ENCODE assay signal across 13 cellular contexts in genomic region chr2:62137431-62137830, GRCh38. TPM values are rescaled to one million over a fixed set of nuclear protein-coding genes. Genes with fewer than 3 reads are reported as not detected.
DNase-seq lines count a peak whose midpoint lies in the region; ATAC-seq and TF ChIP-seq lines count a peak whose summit lies in the region.
"Had no signal": no experiment of that assay in that cellular context is flagged by ENCODE, and none has a peak within 500 bp of the region (broad histone marks: within the 10 kb centered on the region; RNA-seq: fewer than 3 reads in every experiment).

No MANE protein-coding gene starts in this region.

- peak; percentile 31 for DNase-seq in AG10803 (ENCODE audit: low read depth)
- peak; percentile 41 for DNase-seq in EH (ENCODE audit: low read depth)
- DNase-seq in choroid plexus epithelial cell (ENCODE audit: low read depth): peak; percentile 19
- DNase-seq in mesenchymal stem cell: peak; percentile 28
- no peak for DNase-seq in iPS-NIHi7 (ENCODE audit: extremely low spot score)
- no peak for DNase-seq in midbrain (lab: John Stamatoyannopoulos, UW)
- DNase-seq: CD4-positive, alpha-beta memory T cell; MV-4-11; NCI-H1436; NCI-H2029 treated with DMSO at 0.1 percent for 48 hours; NCI-H226; NCI-H526 treated with DMSO at 0.1 percent for 48 hours had no signal

- H3K4me2 ChIP-seq in mesenchymal stem cell (ENCODE audit: low read length, poor library complexity, severe bottlenecking): no peak overlapping the region

- no peak overlapping the region for H3K18ac ChIP-seq in mesenchymal stem cell (ENCODE audit: low read depth in 1 of 2, low read length in 2 of 2)

- H3K23ac ChIP-seq in mesenchymal stem cell (ENCODE audit: low read length in 2 of 2): no peak overlapping the region

- H4K8ac ChIP-seq in mesenchymal stem cell (ENCODE audit: low read length): no peak overlapping the region

- TF ChIP-seq CTCF in AG10803 (conservative IDR thresholded peaks at IDR 0.05; ENCODE audit: low read length) (no peak), choroid plexus epithelial cell (conservative IDR thresholded peaks at IDR 0.05; ENCODE audit: low read depth, low read length) (no peak)

- H2BK12ac ChIP-seq in mesenchymal stem cell (ENCODE audit: low read length in 2 of 2): no peak overlapping the region

- WGBS in mesenchymal stem cell: 88% methylated on average over 1 of the region's 1 CpG

- H3K36me3 ChIP-seq in mesenchymal stem cell (ENCODE audit: control insufficient read depth in 1 of 2, insufficient read depth in 2 of 2, low read depth in 1 of 2, low read length in 2 of 2): peaks cover 0 to 3% of the 10 kb centered on the region in 2 experiments

- H3K4me1 ChIP-seq in mesenchymal stem cell (ENCODE audit: control insufficient read depth, insufficient read depth, low read depth, low read length): no peaks in the 10 kb centered on the region

- no peak overlapping the region for H3K4ac ChIP-seq in mesenchymal stem cell (ENCODE audit: low read depth in 1 of 2, low read length in 2 of 2)

- H2AFZ ChIP-seq in mesenchymal stem cell (ENCODE audit: low read depth, low read length): no peak overlapping the region

- no peak overlapping the region for H2BK5ac ChIP-seq in mesenchymal stem cell (ENCODE audit: low read depth, low read length, poor library complexity, severe bottlenecking)

- H2AK5ac ChIP-seq in mesenchymal stem cell (ENCODE audit: low read length, severe bottlenecking): no peak overlapping the region

- H3K9me3 ChIP-seq in mesenchymal stem cell (ENCODE audit: control insufficient read depth, low read length): no peaks in the 10 kb centered on the region

- H3K4me3 ChIP-seq in AG10803 (ENCODE audit: low read length) (no peak overlapping the region), choroid plexus epithelial cell (ENCODE audit: low read depth, low read length) (no peak overlapping the region), mesenchymal stem cell (ENCODE audit: insufficient read depth in 1 of 2, low read depth in 1 of 2, low read length in 2 of 2) (no peak overlapping the region)

- H3K9ac ChIP-seq in mesenchymal stem cell (ENCODE audit: low read length): no peak overlapping the region

- ATAC-seq in GM18873 (IDR thresholded peaks at IDR 0.05; ENCODE audit: low FRiP score, unreplicated experiment): no peak

- no peak overlapping the region for H3K27ac ChIP-seq in mesenchymal stem cell (ENCODE audit: low read length, poor library complexity, severe bottlenecking)

- H3K79me1 ChIP-seq in mesenchymal stem cell (replicated peaks; ENCODE audit: low read length, poor library complexity, severe bottlenecking): no peaks in the 10 kb centered on the region

- no peak overlapping the region for H3K14ac ChIP-seq in mesenchymal stem cell (ENCODE audit: low read length in 2 of 2)

- no peak overlapping the region for H4K91ac ChIP-seq in mesenchymal stem cell (ENCODE audit: low read length)

- no peak overlapping the region for H2BK120ac ChIP-seq in mesenchymal stem cell (ENCODE audit: low read depth, low read length)

- H3K27me3 ChIP-seq in mesenchymal stem cell (ENCODE audit: control insufficient read depth in 1 of 2, insufficient read depth in 1 of 2, low read length in 2 of 2): no peaks in the 10 kb centered on the region

- no peak overlapping the region for H2BK15ac ChIP-seq in mesenchymal stem cell (ENCODE audit: low read depth, poor library complexity, severe bottlenecking)

RNA-seq across cellular contexts. Expression of gene B3GNT2, which starts 58.5 kb away (rescaled TPM):
- 22.1 TPM for polyA plus RNA-seq in mesenchymal stem cell (2013, experiment 1 of 2)
- polyA plus RNA-seq in mesenchymal stem cell (2013, experiment 2 of 2): 24.1 TPM

Comparison
In these comparisons a context has a peak if more than half of its experiments do, and no peak if none do; other contexts are left out.
1. DNase-seq: peak in AG10803 (single experiment), EH (single experiment), choroid plexus epithelial cell (single experiment) and mesenchymal stem cell (single experiment); none in iPS-NIHi7 (single experiment) and midbrain (single experiment).